In the genomic region with DNA sequence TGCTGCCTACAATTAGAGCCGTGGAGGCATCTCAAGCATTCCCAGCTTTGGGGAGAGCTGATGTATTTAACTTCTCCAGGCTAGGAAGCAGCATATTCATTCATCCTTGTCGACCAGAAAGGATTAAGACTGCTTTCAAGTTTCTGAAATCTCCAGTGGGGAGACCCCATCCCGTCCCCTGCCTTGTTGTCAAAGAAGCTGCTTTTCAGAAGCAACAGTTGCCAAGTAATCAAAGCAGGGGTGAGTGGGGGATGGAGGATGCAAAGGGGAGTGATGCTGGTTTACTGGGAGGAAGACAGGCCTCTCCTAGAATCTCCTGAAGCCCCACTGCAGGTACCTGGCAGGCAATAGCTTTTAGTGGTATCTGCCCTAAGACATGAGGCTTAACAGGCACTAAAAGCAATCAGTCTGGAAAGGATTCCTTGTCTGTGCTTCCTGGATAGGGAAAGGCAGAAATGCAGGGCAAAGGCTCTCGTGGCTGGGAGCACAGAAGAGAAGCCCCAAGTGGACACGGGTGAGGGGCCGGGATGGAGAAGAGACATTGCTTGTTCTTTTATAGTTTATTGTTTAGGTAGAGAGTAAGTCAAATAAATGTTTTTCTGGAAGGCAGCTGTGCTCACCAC, we compare ENCODE assay signal across 22 cellular contexts. TPM values are rescaled to one million over a fixed set of nuclear protein-coding genes. Genes with fewer than 3 reads are reported as not detected.
A peak's percentile ranks its signal among the peaks of the same experiment; 100 is the strongest.
DNase-seq lines count a peak whose midpoint lies in the region; ATAC-seq, FAIRE-seq and TF ChIP-seq lines count a peak whose summit lies in the region.
"Had no signal": no experiment of that assay in that cellular context is flagged by ENCODE, and none has a peak within 500 bp of the region (broad histone marks: within the 10 kb centered on the region; RNA-seq: fewer than 3 reads in every experiment).

No MANE protein-coding gene starts in this region.

- FAIRE-seq in K562 (lab: Jason Lieb, UNC) = no peak
- FAIRE-seq: GM18507 had no signal

- WGBS in K562 (ENCODE audit: insufficient coverage, low coverage, missing lambda C conversion rate) = 11% methylated on average over 6 of the region's 6 CpGs
- 38 to 62% (median 56%) methylated on average over 6 of the region's 6 CpGs for WGBS in spleen, 5 donors

- no peak for TF ChIP-seq RAD21 in K562 (CRISPR knock-in tag; conservative IDR thresholded peaks at IDR 0.05 in 1 of 2, IDR thresholded peaks at IDR 0.05 in 1 of 2)

- in situ Hi-C loops in K562 (cut with MboI) = no loop called here

- DNase-seq in NCI-H1092 treated with DMSO at 0.1 percent for 48 hours (lab: John Stamatoyannopoulos, UW) (peak; percentile 25), NCI-H1092 (lab: John Stamatoyannopoulos, UW) (no peak), K562 (ENCODE audit: extremely low read depth in 1 of 4, low spot score in 3 of 4) (no peak), lower lobe of right lung (no peak), spleen (peak; percentile 37), nucleus accumbens (lab: John Stamatoyannopoulos, UW) (no peak), NCI-H146 (lab: John Stamatoyannopoulos, UW) (no peak), vagina (ENCODE audit: extremely low spot score in 2 of 2) (no peak)
- DNase-seq: effector CD8-positive, alpha-beta T cell; NCI-H446 treated with DMSO at 0.1 percent for 48 hours; psoas muscle; SIG-M5; T-helper 17 cell; upper lobe of right lung had no signal

- no peak overlapping the region for H3K4me2 ChIP-seq in K562 (ENCODE audit: insufficient read depth, low read length)

- H3K9me1 ChIP-seq in K562 (ENCODE audit: control insufficient read depth, insufficient read depth, low read length) = no peaks in the 10 kb centered on the region

- no peaks in the 10 kb centered on the region for H4K20me1 ChIP-seq in K562 (replicated peaks; ENCODE audit: control insufficient read depth, insufficient read depth, low read length)

- POLR2A ChIA-PET in K562 (lab: Yijun Ruan, JAX) = interaction anchor here (0.8 to 1.3 kb wide), 5 partner anchors 10 to 164 kb away, joined by 3 to 4 read pairs (median 4); no protein-coding TSS in a partner anchor

- no peak overlapping the region for H3K4me3 ChIP-seq in K562
- no peak overlapping the region for H3K4me3 ChIP-seq in lower lobe of right lung
- H3K4me3 ChIP-seq in spleen = no peak overlapping the region
- no peak overlapping the region for H3K4me3 ChIP-seq in vagina
- H3K4me3 ChIP-seq: psoas muscle, upper lobe of right lung had no signal

- H3K4me1 ChIP-seq in K562 (replicated peaks in 1 of 2; ENCODE audit: control insufficient read depth in 2 of 2, insufficient read depth in 2 of 2, low read length in 2 of 2) = no peaks in the 10 kb centered on the region; a peak in 1 of 5 replicates
- H3K4me1 ChIP-seq in lower lobe of right lung = peaks cover 41% of the 10 kb centered on the region
- peaks cover 32 to 80% (median 54%) of the 10 kb centered on the region in 6 donors for H3K4me1 ChIP-seq in spleen
- H3K4me1 ChIP-seq in vagina = peaks cover 23% of the 10 kb centered on the region
- H3K4me1 ChIP-seq: psoas muscle had no signal

- TF ChIP-seq POLR2A in K562 (conservative IDR thresholded peaks at IDR 0.05) (no peak), spleen (IDR thresholded peaks at IDR 0.05) (no peak), vagina (IDR thresholded peaks at IDR 0.05) (no peak)

- H2AFZ ChIP-seq in K562 (ENCODE audit: low read depth, low read length) = peak overlapping the region; percentile 2; the same call in 1 of the 2 replicates

- CTCF ChIA-PET in K562 (lab: Yijun Ruan, JAX; ENCODE audit: low intra/inter-chr PET ratio) = no interaction called here

- H3K36me3 ChIP-seq in K562 (ENCODE audit: control insufficient read depth, insufficient read depth, low read length) (no peaks in the 10 kb centered on the region), lower lobe of right lung (no peaks in the 10 kb centered on the region), spleen (peaks cover 0 to 19% (median 0%) of the 10 kb centered on the region in 6 donors), vagina (no peaks in the 10 kb centered on the region)
- H3K36me3 ChIP-seq: upper lobe of right lung had no signal

- no peak for TF ChIP-seq CTCF in K562 (IDR thresholded peaks at IDR 0.05 in 2 of 3, conservative IDR thresholded peaks at IDR 0.05 in 1 of 3; ENCODE audit: insufficient read depth in 2 of 3, low read depth in 1 of 3, low read length in 3 of 3)
- TF ChIP-seq CTCF in lower lobe of right lung (IDR thresholded peaks at IDR 0.05) = no peak
- TF ChIP-seq CTCF in spleen (IDR thresholded peaks at IDR 0.05 in 8 of 11, conservative IDR thresholded peaks at IDR 0.05 in 3 of 11) = no peak
- TF ChIP-seq CTCF in vagina (IDR thresholded peaks at IDR 0.05) = no peak

- intact Hi-C loops in K562 (cut with micrococcal nuclease) = no loop called here
- intact Hi-C loops in lower lobe of right lung (cut with DNase I) = no loop called here
- intact Hi-C loops in spleen (cut with DNase I; ENCODE audit: low total_unique reads) = no loop called here
- intact Hi-C loops in vagina (cut with DNase I) = no loop called here

- BruUV-seq in K562 (replicated peaks; lab: Mats Ljungman, UMichigan) = no TSS peak

- H3K9ac ChIP-seq in K562 (ENCODE audit: insufficient read depth in 1 of 2, low read depth in 2 of 2, low read length in 2 of 2) = no peak overlapping the region

- H3K27me3 ChIP-seq in K562 (ENCODE audit: control insufficient read depth in 2 of 2, insufficient read depth in 2 of 2, low read length in 2 of 2) = no peaks in the 10 kb centered on the region
- H3K27me3 ChIP-seq in lower lobe of right lung (ENCODE audit: low read depth) = no peaks in the 10 kb centered on the region
- H3K27me3 ChIP-seq in spleen (replicated peaks in 1 of 7) = no peaks in the 10 kb centered on the region
- no peaks in the 10 kb centered on the region for H3K27me3 ChIP-seq in vagina
- H3K27me3 ChIP-seq: upper lobe of right lung had no signal

- no peak for TF ChIP-seq EP300 in K562 (IDR thresholded peaks at IDR 0.05; ENCODE audit: low read length)

- H3K79me2 ChIP-seq in K562 (ENCODE audit: control insufficient read depth, insufficient read depth, low read length) = no peaks in the 10 kb centered on the region

- no peak for ATAC-seq in K562
- ATAC-seq in lower lobe of right lung = no peak
- ATAC-seq: HCT116, psoas muscle, T-helper 17 cell had no signal

- H3K9me3 ChIP-seq in K562 (replicated peaks; ENCODE audit: control insufficient read depth, insufficient read depth, low read depth, low read length) (no peaks in the 10 kb centered on the region), lower lobe of right lung (no peaks in the 10 kb centered on the region), spleen (no peaks in the 10 kb centered on the region), vagina (no peaks in the 10 kb centered on the region)
- H3K9me3 ChIP-seq: psoas muscle, upper lobe of right lung had no signal

- no peak overlapping the region for H3K27ac ChIP-seq in K562 (ENCODE audit: extremely low read depth, low read depth, low read length)
- H3K27ac ChIP-seq in lower lobe of right lung = peak overlapping the region; percentile 57
- peak overlapping the region in 6 of 8 donors; percentile 63 to 92 (median 70) for H3K27ac ChIP-seq in spleen
- H3K27ac ChIP-seq in vagina = no peak overlapping the region
- H3K27ac ChIP-seq: 22Rv1, psoas muscle had no signal

TF ChIP-seq in K562, 482 proteins besides CTCF, POLR2A, EP300 and RAD21 (continues in another document):
- no peak for TF ChIP-seq TAF9B (IDR thresholded peaks at IDR 0.05; ENCODE audit: partially characterized antibody)
- no peak for TF ChIP-seq ZNF589 (CRISPR knock-in tag; IDR thresholded peaks at IDR 0.05; ENCODE audit: low read depth)

RNA-seq across cellular contexts. Expression of a gene that starts 40.2 kb away (rescaled TPM):
- not detected in 2 replicates for total RNA-seq in K562 (2011; cell fraction: chromatin; rRNA removed; ENCODE audit: low replicate concordance)
- total RNA-seq in K562 (2011; cell fraction: nucleolus; rRNA removed) = not detected in 2 replicates
- total RNA-seq in K562 (2011; cell fraction: nucleoplasm; rRNA removed) = not detected in 2 replicates
- total RNA-seq in K562 (2014; rRNA removed) (0.04 TPM in 1 of 2 replicates, not detected in the other), K562 (2014; rRNA removed; fragmentation: Illumina TruSeq; extraction: Trizol) (not detected in 2 replicates), K562 (2015; rRNA removed; fragmentation: Illumina TruSeq; extraction: Trizol) (not detected in 2 replicates), K562 (2021) (0.04 and 0.13 TPM in 2 replicates), lower lobe of right lung (15.5 TPM), spleen (10 to 100 TPM; 11.7 to 24.9 (median 19.3) TPM), vagina (5.6 TPM)
- polyA plus RNA-seq in K562 (2011; rRNA removed) (not detected in 2 replicates), K562 (2014; fragmentation: Illumina TruSeq; extraction: Trizol) (not detected in 2 replicates), K562 (2014; fragmentation: Nextera tagmentation; extraction: Ambion mirVana) (not detected), K562 (2014; rRNA removed) (not detected in 2 replicates), spleen (1 to 10 TPM; 1.3 to 3.4 (median 1.8) TPM)
- not detected in 2 replicates for polyA plus RNA-seq in K562 (2011; cell fraction: cytosol; rRNA removed)
- polyA plus RNA-seq in K562 (2011; cell fraction: nucleus; rRNA removed) = not detected in 2 replicates
- 0.03 and 0.04 TPM in 2 replicates for polyA plus RNA-seq in K562 (2012)
- polyA minus RNA-seq in K562 (2011; rRNA and poly(A)+ RNA removed) = not detected in 2 replicates
- not detected in 2 replicates for polyA minus RNA-seq in K562 (2011; cell fraction: cytosol; rRNA and poly(A)+ RNA removed)
- polyA minus RNA-seq in K562 (2011; cell fraction: nucleus; rRNA and poly(A)+ RNA removed) = not detected in 2 replicates
- total RNA-seq: activated T-helper 2 cell treated with anti-CD3 and anti-CD28 coated beads, Interferon-gamma antibody, Interleukin-2, Interleukin-4, amounts not matched to agents 10 μg/mL and 5 μg/mL and 100 μg/mL, durations not matched to agents 14 hours and 24 hours and 36 hours had no signal
- polyA plus RNA-seq: CD14-positive monocyte had no signal

RNA-seq across cellular contexts. Expression of a gene that starts 42.8 kb away (rescaled TPM):
- total RNA-seq in K562 (2011; cell fraction: chromatin; rRNA removed; ENCODE audit: low replicate concordance) = not detected in 2 replicates
- total RNA-seq in K562 (2011; cell fraction: nucleolus; rRNA removed) = not detected in 2 replicates
- total RNA-seq in K562 (2011; cell fraction: nucleoplasm; rRNA removed) = not detected in 2 replicates
- total RNA-seq in K562 (2014; rRNA removed) (not detected in 2 replicates), K562 (2014; rRNA removed; fragmentation: Illumina TruSeq; extraction: Trizol) (0.18 TPM in 1 of 2 replicates, not detected in the other), K562 (2015; rRNA removed; fragmentation: Illumina TruSeq; extraction: Trizol) (not detected in 2 replicates), K562 (2021) (not detected in 2 replicates), lower lobe of right lung (4.9 TPM), spleen (not detected), vagina (2.9 TPM)
- polyA plus RNA-seq in K562 (2011; rRNA removed) (0.21 and 0.27 TPM in 2 replicates), K562 (2014; fragmentation: Illumina TruSeq; extraction: Trizol) (not detected in 2 replicates), K562 (2014; fragmentation: Nextera tagmentation; extraction: Ambion mirVana) (under 1 TPM; 0.11 to 0.24 TPM), K562 (2014; rRNA removed) (0.33 and 0.78 TPM in 2 replicates), spleen (under 1 TPM in 1 of 3 donors, not detected in 2; 0.24 TPM)
- 0.27 and 0.57 TPM in 2 replicates for polyA plus RNA-seq in K562 (2011; cell fraction: cytosol; rRNA removed)
- polyA plus RNA-seq in K562 (2011; cell fraction: nucleus; rRNA removed) = not detected in 2 replicates
- 0.16 TPM in 1 of 2 replicates, not detected in the other for polyA plus RNA-seq in K562 (2012)
- polyA minus RNA-seq in K562 (2011; rRNA and poly(A)+ RNA removed) = 0.27 TPM in 1 of 2 replicates, not detected in the other
- not detected in 2 replicates for polyA minus RNA-seq in K562 (2011; cell fraction: cytosol; rRNA and poly(A)+ RNA removed)
- not detected in 2 replicates for polyA minus RNA-seq in K562 (2011; cell fraction: nucleus; rRNA and poly(A)+ RNA removed)
- total RNA-seq: activated T-helper 2 cell treated with anti-CD3 and anti-CD28 coated beads, Interferon-gamma antibody, Interleukin-2, Interleukin-4, amounts not matched to agents 10 μg/mL and 5 μg/mL and 100 μg/mL, durations not matched to agents 14 hours and 24 hours and 36 hours; cardiac septum; kidney epithelial cell; T-helper 17 cell; upper lobe of right lung had no signal
- polyA plus RNA-seq: adipose tissue, CD14-positive monocyte had no signal

Comparison
In these comparisons a context has a peak if more than half of its experiments do, and no peak if none do; other contexts are left out.
1. DNase-seq: peak in NCI-H1092 treated with DMSO at 0.1 percent for 48 hours (single experiment) and spleen (single experiment); none in NCI-H1092 (single experiment), K562 (0 of 4), lower lobe of right lung (single experiment), nucleus accumbens (0 of 56), NCI-H146 (single experiment) and vagina (0 of 2).
2. H3K27ac ChIP-seq: peak in lower lobe of right lung (single experiment) and spleen (6 of 8); none in K562 (single experiment) and vagina (single experiment).